Comparison of ENCODE assay signal across 18 cellular contexts in the genomic region with DNA sequence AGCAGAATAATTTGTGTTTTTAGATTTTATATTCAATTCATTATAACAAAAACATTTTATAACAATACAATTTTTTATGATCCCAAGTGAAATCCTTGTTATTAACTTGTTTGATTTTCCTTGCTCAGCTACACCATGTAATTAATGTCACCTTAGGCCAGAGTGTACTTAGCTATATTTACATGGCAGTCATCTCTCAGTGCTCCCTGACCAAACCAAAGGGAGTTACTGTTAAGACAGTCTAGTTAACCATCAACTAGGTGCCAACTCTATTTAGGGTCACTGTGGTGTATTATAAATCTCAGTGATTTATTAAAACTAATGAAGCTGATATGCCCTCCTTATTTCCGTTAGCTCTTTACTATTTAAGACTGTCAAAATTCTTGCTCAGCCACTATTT. TPM values are rescaled to one million over a fixed set of nuclear protein-coding genes. Genes with fewer than 3 reads are reported as not detected.
DNase-seq lines count a peak whose midpoint lies in the region; ATAC-seq, FAIRE-seq and TF ChIP-seq lines count a peak whose summit lies in the region.
"Had no signal": no experiment of that assay in that cellular context is flagged by ENCODE, and none has a peak within 500 bp of the region (broad histone marks: within the 10 kb centered on the region; RNA-seq: fewer than 3 reads in every experiment).

No MANE protein-coding gene starts in this region.

- H3K27ac ChIP-seq in pancreas: no peak overlapping the region

- no peak for FAIRE-seq in pancreas (lab: Jason Lieb, UNC)
- FAIRE-seq: H1 had no signal

- 49 to 51% methylated on average over 1 of the region's 1 CpG for WGBS in pancreas, 2 donors

- H3K27me3 ChIP-seq in pancreas: no peaks in the 10 kb centered on the region

- no peaks in the 10 kb centered on the region for H3K9me3 ChIP-seq in pancreas

- H3K4me3 ChIP-seq in pancreas: no peak overlapping the region

- H3K4me1 ChIP-seq in pancreas: peaks cover 3 to 22% (median 16%) of the 10 kb centered on the region in 3 donors

- DNase-seq in HT-29 (ENCODE audit: low spot score) (peak; percentile 25), NCI-H774 (lab: John Stamatoyannopoulos, UW) (peak; percentile 10), kidney tubule cell (ENCODE audit: low spot score) (peak; percentile 20), pancreas (no peak)
- DNase-seq: CD4-positive, CD25-positive, alpha-beta regulatory T cell; DMS79; MM.1S; NCI-H1092 treated with DMSO at 0.1 percent for 48 hours; NCI-H2029; NCI-H2171 treated with DMSO at 0.1 percent for 48 hours; NCI-H446 treated with DMSO at 0.1 percent for 48 hours; NCI-H748 treated with DMSO at 0.1 percent for 48 hours; SW 1271 had no signal

- ATAC-seq in pancreas (peak; percentile 55 to 88 (median 78)), GM21423 (IDR thresholded peaks at IDR 0.05; ENCODE audit: unreplicated experiment) (no peak), HG02759 (IDR thresholded peaks at IDR 0.05; ENCODE audit: unreplicated experiment) (no peak), HG02763 (IDR thresholded peaks at IDR 0.05; ENCODE audit: unreplicated experiment) (no peak), GM21619 (IDR thresholded peaks at IDR 0.05; ENCODE audit: unreplicated experiment) (no peak)

- intact Hi-C loops in pancreas (cut with DNase I): no loop called here

- H3K36me3 ChIP-seq in pancreas: no peaks in the 10 kb centered on the region

- TF ChIP-seq CTCF in pancreas (IDR thresholded peaks at IDR 0.05): no peak

RNA-seq across cellular contexts. Expression of a gene that starts 44.4 kb away (rescaled TPM):
- total RNA-seq in HT-29 (2014; rRNA removed; shearing (Covaris generic)): not detected in 2 replicates
- under 1 TPM; 0.41 to 0.94 (median 0.63) TPM for total RNA-seq in pancreas
- under 1 TPM; 0.19 to 0.73 TPM for polyA plus RNA-seq in pancreas
- total RNA-seq: CD4-positive, CD25-positive, alpha-beta regulatory T cell; H1 had no signal
- polyA plus RNA-seq: CD4-positive, CD25-positive, alpha-beta regulatory T cell; H1 had no signal

RNA-seq across cellular contexts. Expression of a gene that starts 58.5 kb away (rescaled TPM):
- 62.1 and 70.6 TPM in 2 replicates for total RNA-seq in HT-29 (2014; rRNA removed; shearing (Covaris generic))
- total RNA-seq in pancreas: 10 to 100 TPM; 11.7 to 43.5 (median 21.3) TPM
- 1 to 10 TPM; 6.2 to 8.7 TPM for polyA plus RNA-seq in pancreas
- total RNA-seq: CD4-positive, CD25-positive, alpha-beta regulatory T cell had no signal
- polyA plus RNA-seq: CD4-positive, CD25-positive, alpha-beta regulatory T cell had no signal

Comparison
In these comparisons a context has a peak if more than half of its experiments do, and no peak if none do; other contexts are left out.
1. DNase-seq: peak in HT-29 (single experiment), NCI-H774 (single experiment) and kidney tubule cell (single experiment); none in pancreas (0 of 6).
2. ATAC-seq: peak in pancreas (4 of 4); none in GM21423 (single experiment), HG02759 (single experiment), HG02763 (single experiment) and GM21619 (single experiment).